In genomic region chr10:29263506-29263905, GRCh38 we compare ENCODE assay signal across 22 cellular contexts. TPM values are rescaled to one million over a fixed set of nuclear protein-coding genes. Genes with fewer than 3 reads are reported as not detected.
A peak's percentile ranks its signal among the peaks of the same experiment; 100 is the strongest.
DNase-seq lines count a peak whose midpoint lies in the region; ATAC-seq, FAIRE-seq and TF ChIP-seq lines count a peak whose summit lies in the region.
"Had no signal": no experiment of that assay in that cellular context is flagged by ENCODE, and none has a peak within 500 bp of the region (broad histone marks: within the 10 kb centered on the region; RNA-seq: fewer than 3 reads in every experiment).

No MANE protein-coding gene starts in this region.

- H3K4me2 ChIP-seq in K562 (ENCODE audit: insufficient read depth, low read length) (no peak overlapping the region), mesenchymal stem cell (ENCODE audit: low read length, poor library complexity, severe bottlenecking) (no peak overlapping the region)

- H2BK120ac ChIP-seq in mesenchymal stem cell (ENCODE audit: low read depth, low read length): no peak overlapping the region

- BruUV-seq in K562 (replicated peaks; lab: Mats Ljungman, UMichigan): no TSS peak

- intact Hi-C loops in K562 (cut with micrococcal nuclease): no loop called here

- no peaks in the 10 kb centered on the region for H3K79me2 ChIP-seq in K562 (ENCODE audit: control insufficient read depth, insufficient read depth, low read length)

- H2BK12ac ChIP-seq in mesenchymal stem cell (ENCODE audit: low read length in 2 of 2): peak overlapping the region in 1 of 2 experiments; percentile 71

- H3K79me1 ChIP-seq in mesenchymal stem cell (replicated peaks; ENCODE audit: low read length, poor library complexity, severe bottlenecking): no peaks in the 10 kb centered on the region

- H3K27me3 ChIP-seq in K562 (ENCODE audit: control insufficient read depth in 2 of 2, insufficient read depth in 2 of 2, low read length in 2 of 2) (peaks cover 6 to 29% of the 10 kb centered on the region in 2 experiments), mesenchymal stem cell (ENCODE audit: control insufficient read depth in 1 of 2, insufficient read depth in 1 of 2, low read length in 2 of 2) (peaks cover 13 to 15% of the 10 kb centered on the region in 2 experiments)

- H2AFZ ChIP-seq in K562 (ENCODE audit: low read depth, low read length) (no peak overlapping the region), mesenchymal stem cell (ENCODE audit: low read depth, low read length) (no peak overlapping the region)

- H3K4me3 Mint-ChIP-seq in osteocyte (ENCODE audit: unreplicated experiment): no peak overlapping the region

- no peak overlapping the region for H3K18ac ChIP-seq in mesenchymal stem cell (ENCODE audit: low read depth in 1 of 2, low read length in 2 of 2)

- no peak overlapping the region for H4K8ac ChIP-seq in mesenchymal stem cell (ENCODE audit: low read length)

- TF ChIP-seq EP300 in K562 (IDR thresholded peaks at IDR 0.05; ENCODE audit: low read length): no peak

- WGBS in K562 (ENCODE audit: insufficient coverage, low coverage, missing lambda C conversion rate): 4% methylated on average over 8 of the region's 8 CpGs
- 96% methylated on average over 8 of the region's 8 CpGs for WGBS in mesenchymal stem cell

- FAIRE-seq in K562 (lab: Jason Lieb, UNC): no peak
- FAIRE-seq: GM12892, H54 had no signal

- no peak overlapping the region for H2BK15ac ChIP-seq in mesenchymal stem cell (ENCODE audit: low read depth, poor library complexity, severe bottlenecking)

- TF ChIP-seq CTCF in K562 (IDR thresholded peaks at IDR 0.05 in 2 of 3, conservative IDR thresholded peaks at IDR 0.05 in 1 of 3; ENCODE audit: insufficient read depth in 2 of 3, low read depth in 1 of 3, low read length in 3 of 3) (no peak), osteocyte (IDR thresholded peaks at IDR 0.05) (no peak)

- H3K4me1 Mint-ChIP-seq in osteocyte (ENCODE audit: unreplicated experiment): peaks cover 9% of the 10 kb centered on the region
- H3K4me1 Mint-ChIP-seq: CD4-positive, alpha-beta memory T cell had no signal

- no peak for TF ChIP-seq POLR2A in K562 (conservative IDR thresholded peaks at IDR 0.05)

- peak overlapping the region; percentile 18 for H4K91ac ChIP-seq in mesenchymal stem cell (ENCODE audit: low read length)

- H3K4me3 ChIP-seq in K562 (no peak overlapping the region), mesenchymal stem cell (ENCODE audit: insufficient read depth in 1 of 2, low read depth in 1 of 2, low read length in 2 of 2) (no peak overlapping the region)

- H3K4ac ChIP-seq in mesenchymal stem cell (ENCODE audit: low read depth in 1 of 2, low read length in 2 of 2): peak overlapping the region in 1 of 2 experiments; percentile 59

- CTCF ChIA-PET in K562 (lab: Yijun Ruan, JAX; ENCODE audit: low intra/inter-chr PET ratio): no interaction called here

- in situ Hi-C loops in K562 (cut with MboI): no loop called here

- H3K9ac ChIP-seq in K562 (ENCODE audit: insufficient read depth in 1 of 2, low read depth in 2 of 2, low read length in 2 of 2) (no peak overlapping the region), mesenchymal stem cell (ENCODE audit: low read length) (no peak overlapping the region)

- H3K27ac ChIP-seq in K562 (ENCODE audit: extremely low read depth, low read depth, low read length) (no peak overlapping the region), mesenchymal stem cell (ENCODE audit: low read length, poor library complexity, severe bottlenecking) (no peak overlapping the region)

- no peaks in the 10 kb centered on the region for H3K9me3 ChIP-seq in K562 (replicated peaks; ENCODE audit: control insufficient read depth, insufficient read depth, low read depth, low read length)
- peaks cover 4% of the 10 kb centered on the region for H3K9me3 ChIP-seq in mesenchymal stem cell (ENCODE audit: control insufficient read depth, low read length)

- TF ChIP-seq RAD21 in K562 (CRISPR knock-in tag; conservative IDR thresholded peaks at IDR 0.05 in 1 of 2, IDR thresholded peaks at IDR 0.05 in 1 of 2): no peak

- no peak for ATAC-seq in K562
- no peak for ATAC-seq in stimulated activated naive CD8-positive, alpha-beta T cell treated with anti-CD3 and anti-CD28 coated beads, Interleukin-15, Interleukin-2, amounts not matched to agents 100 U/mL and 50 U/mL, for 24 hours

- H2BK5ac ChIP-seq in mesenchymal stem cell (ENCODE audit: low read depth, low read length, poor library complexity, severe bottlenecking): no peak overlapping the region

- no peaks in the 10 kb centered on the region for H3K36me3 ChIP-seq in K562 (ENCODE audit: control insufficient read depth, insufficient read depth, low read length)
- no peaks in the 10 kb centered on the region for H3K36me3 ChIP-seq in mesenchymal stem cell (ENCODE audit: control insufficient read depth in 1 of 2, insufficient read depth in 2 of 2, low read depth in 1 of 2, low read length in 2 of 2)

- H3K14ac ChIP-seq in mesenchymal stem cell (ENCODE audit: low read length in 2 of 2): peak overlapping the region in 1 of 2 experiments; percentile 18

- no peaks in the 10 kb centered on the region for H3K9me1 ChIP-seq in K562 (ENCODE audit: control insufficient read depth, insufficient read depth, low read length)

- H4K20me1 ChIP-seq in K562 (replicated peaks; ENCODE audit: control insufficient read depth, insufficient read depth, low read length): no peaks in the 10 kb centered on the region

- POLR2A ChIA-PET in K562 (lab: Yijun Ruan, JAX): interaction anchor here (0.8 kb wide), 1 partner anchor 9 kb away, joined by 5 read pairs; no protein-coding TSS in a partner anchor

- no peaks in the 10 kb centered on the region for H3K36me3 Mint-ChIP-seq in osteocyte (ENCODE audit: unreplicated experiment)
- H3K36me3 Mint-ChIP-seq: CD4-positive, alpha-beta memory T cell had no signal

- no peak overlapping the region for H3K27ac Mint-ChIP-seq in osteocyte (ENCODE audit: unreplicated experiment)
- H3K27ac Mint-ChIP-seq: CD4-positive, alpha-beta memory T cell had no signal

- H2AK5ac ChIP-seq in mesenchymal stem cell (ENCODE audit: low read length, severe bottlenecking): no peak overlapping the region

- H3K4me1 ChIP-seq in K562 (replicated peaks in 1 of 2; ENCODE audit: control insufficient read depth in 2 of 2, insufficient read depth in 2 of 2, low read length in 2 of 2) (no peaks in the 10 kb centered on the region; a peak in 1 of 5 replicates), mesenchymal stem cell (ENCODE audit: control insufficient read depth, insufficient read depth, low read depth, low read length) (no peaks in the 10 kb centered on the region)

- H3K9me3 Mint-ChIP-seq in osteocyte (ENCODE audit: unreplicated experiment): no peaks in the 10 kb centered on the region

- no peaks in the 10 kb centered on the region for H3K27me3 Mint-ChIP-seq in osteocyte (ENCODE audit: unreplicated experiment)

- no peak for DNase-seq in K562 (ENCODE audit: extremely low read depth in 1 of 4, low spot score in 3 of 4)
- no peak for DNase-seq in mesenchymal stem cell
- peak; percentile 56 for DNase-seq in osteocyte (ENCODE audit: extremely low spot score, unreplicated experiment)
- no peak for DNase-seq in stimulated activated naive CD8-positive, alpha-beta T cell treated with anti-CD3 and anti-CD28 coated beads, Interleukin-15, Interleukin-2, amounts not matched to agents 100 U/mL and 50 U/mL, for 24 hours
- no peak for DNase-seq in stimulated activated CD4-positive, alpha-beta T cell treated with anti-CD3 and anti-CD28 coated beads, Interleukin-4, amount 100 ng/mL, for 4 hours
- DNase-seq in NCI-H187 treated with DMSO at 0.1 percent for 48 hours (lab: John Stamatoyannopoulos, UW): no peak
- DNase-seq: C1 segment of cervical spinal cord; Calu3; CD4-positive, alpha-beta memory T cell; COR-L47; DMS53; DMS79 treated with DMSO at 0.1 percent for 48 hours; GF-D8; GOT3; HCEC 1CT had no signal

- no peak overlapping the region for H3K23ac ChIP-seq in mesenchymal stem cell (ENCODE audit: low read length in 2 of 2)

TF ChIP-seq in K562, 482 proteins besides CTCF, POLR2A, EP300 and RAD21:
- TF ChIP-seq ZNF512 (tag; IDR thresholded peaks at IDR 0.05): peak; percentile 6; the same call in 1 of the 2 replicates
- no peak for TF ChIP-seq TAF15 (IDR thresholded peaks at IDR 0.05; ENCODE audit: low read depth, low read length)

RNA-seq across cellular contexts. Expression of gene LYZL1, which starts 25.4 kb away (rescaled TPM):
- not detected in 2 replicates for total RNA-seq in K562 (2011; cell fraction: chromatin; rRNA removed; ENCODE audit: low replicate concordance)
- total RNA-seq in K562 (2011; cell fraction: nucleolus; rRNA removed): not detected in 2 replicates
- total RNA-seq in K562 (2011; cell fraction: nucleoplasm; rRNA removed): not detected in 2 replicates
- not detected in 2 replicates for total RNA-seq in K562 (2014; rRNA removed)
- not detected in 2 replicates for total RNA-seq in K562 (2014; rRNA removed; fragmentation: Illumina TruSeq; extraction: Trizol)
- not detected in 2 replicates for total RNA-seq in K562 (2015; rRNA removed; fragmentation: Illumina TruSeq; extraction: Trizol)
- not detected in 2 replicates for total RNA-seq in K562 (2021)
- not detected in 2 replicates for polyA plus RNA-seq in K562 (2011; rRNA removed)
- polyA plus RNA-seq in K562 (2011; cell fraction: cytosol; rRNA removed): not detected in 2 replicates
- polyA plus RNA-seq in K562 (2011; cell fraction: nucleus; rRNA removed): not detected in 2 replicates
- not detected in 2 replicates for polyA plus RNA-seq in K562 (2012)
- not detected in 2 replicates for polyA plus RNA-seq in K562 (2014; fragmentation: Illumina TruSeq; extraction: Trizol)
- not detected for polyA plus RNA-seq in K562 (2014; fragmentation: Nextera tagmentation; extraction: Ambion mirVana)
- polyA plus RNA-seq in K562 (2014; rRNA removed): not detected in 2 replicates
- not detected in 2 replicates for polyA minus RNA-seq in K562 (2011; rRNA and poly(A)+ RNA removed)
- polyA minus RNA-seq in K562 (2011; cell fraction: cytosol; rRNA and poly(A)+ RNA removed): not detected in 2 replicates
- not detected in 2 replicates for polyA minus RNA-seq in K562 (2011; cell fraction: nucleus; rRNA and poly(A)+ RNA removed)
- polyA plus RNA-seq in mesenchymal stem cell (2013, experiment 1 of 2): not detected
- polyA plus RNA-seq in mesenchymal stem cell (2013, experiment 2 of 2): not detected
- not detected in 2 replicates for total RNA-seq in osteocyte
- total RNA-seq: A172; A673; Calu3; CD4-positive, alpha-beta memory T cell; Daoy; G401 had no signal
- polyA plus RNA-seq: BJ; CD4-positive, alpha-beta memory T cell had no signal
